Comparison of ENCODE assay signal across 10 cellular contexts in the genomic region with DNA sequence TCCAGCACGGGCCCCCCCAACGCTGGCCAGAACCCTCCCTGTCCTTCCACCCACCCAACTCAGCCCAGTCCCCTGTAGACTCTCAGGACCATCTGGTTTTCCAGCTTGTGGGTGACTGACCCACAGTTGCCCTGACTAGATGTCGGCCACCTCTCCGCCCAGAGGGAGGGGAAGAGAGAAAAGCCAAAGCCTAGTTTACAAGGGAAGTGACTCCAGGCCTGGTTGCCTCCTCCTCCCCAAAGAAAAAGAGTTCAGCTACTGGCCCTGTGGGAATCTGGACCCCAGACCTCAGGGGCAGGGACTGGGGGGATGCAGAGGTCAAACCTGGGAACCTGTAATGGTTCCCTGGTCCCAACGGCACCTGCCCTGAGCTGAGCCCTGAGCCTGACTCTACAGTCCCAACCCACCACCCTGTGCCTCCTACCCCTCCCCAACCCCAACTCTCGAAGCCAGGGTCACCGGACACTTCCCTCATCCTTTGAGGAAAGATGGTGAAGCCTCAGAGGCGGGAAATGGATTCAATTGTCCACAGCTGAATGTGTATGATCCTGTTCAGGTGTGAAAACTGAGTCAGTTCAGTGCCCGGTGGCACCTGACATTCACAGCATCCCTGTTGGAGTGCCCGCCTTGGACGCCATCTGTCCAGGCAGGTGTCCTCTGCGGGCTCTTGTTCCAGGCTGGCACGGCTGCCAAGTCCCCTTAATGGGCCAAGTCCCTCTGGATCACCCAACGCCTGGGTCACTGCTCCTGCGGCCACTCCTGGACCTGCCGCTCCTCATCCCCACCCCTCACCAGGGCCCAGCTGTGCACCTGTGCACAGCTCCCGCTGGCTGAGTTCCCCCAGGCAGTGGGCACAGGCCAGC. TPM values are rescaled to one million over a fixed set of nuclear protein-coding genes. Genes with fewer than 3 reads are reported as not detected.
DNase-seq lines count a peak whose midpoint lies in the region; ATAC-seq and TF ChIP-seq lines count a peak whose summit lies in the region.
"Had no signal": no experiment of that assay in that cellular context is flagged by ENCODE, and none has a peak within 500 bp of the region (broad histone marks: within the 10 kb centered on the region; RNA-seq: fewer than 3 reads in every experiment).

No MANE protein-coding gene starts in this region.

- DNase-seq in HFFc6 (no peak), heart right ventricle (no peak), smooth muscle cell (lab: John Stamatoyannopoulos, UW; ENCODE audit: unreplicated experiment) (no peak), endothelial cell (ENCODE audit: low spot score) (no peak), NCI-H2107 (lab: John Stamatoyannopoulos, UW) (no peak), putamen (ENCODE audit: low spot score) (no peak)
- no peak for DNase-seq in central memory CD4-positive, alpha-beta T cell
- DNase-seq: activated CD8-positive, alpha-beta memory T cell treated with anti-CD3 and anti-CD28 coated beads, Interleukin-2, amount 50 U/mL, for 4 hours had no signal

- no peaks in the 10 kb centered on the region for H3F3A ChIP-seq in smooth muscle cell (ENCODE audit: low read depth)

- H3K9me3 Mint-ChIP-seq in HFFc6, result no peaks in the 10 kb centered on the region
- H3K9me3 Mint-ChIP-seq in endothelial cell (ENCODE audit: unreplicated experiment), result no peaks in the 10 kb centered on the region

- TF ChIP-seq CTCF in HFFc6 (IDR thresholded peaks at IDR 0.05) (no peak), heart right ventricle (IDR thresholded peaks at IDR 0.05) (no peak), smooth muscle cell (IDR thresholded peaks at IDR 0.05; ENCODE audit: borderline replicate concordance, insufficient read depth, poor library complexity, severe bottlenecking) (no peak), endothelial cell (IDR thresholded peaks at IDR 0.05; ENCODE audit: unreplicated experiment) (no peak)

- H3K4me3 Mint-ChIP-seq in HFFc6 (peak overlapping the region; percentile 42; the same call in 1 of the 2 replicates), endothelial cell (ENCODE audit: unreplicated experiment) (no peak overlapping the region)
- H3K4me3 Mint-ChIP-seq: memory B cell had no signal

- H3K9me3 ChIP-seq in heart right ventricle (no peaks in the 10 kb centered on the region), smooth muscle cell (replicated peaks; ENCODE audit: low read depth) (no peaks in the 10 kb centered on the region)

- H3K27me3 Mint-ChIP-seq in HFFc6 (ENCODE audit: insufficient read depth) (no peaks in the 10 kb centered on the region; the same call in 1 of the 2 replicates), endothelial cell (ENCODE audit: unreplicated experiment) (peaks cover 10% of the 10 kb centered on the region)

- H3K36me3 ChIP-seq in heart right ventricle, result no peaks in the 10 kb centered on the region
- H3K36me3 ChIP-seq in smooth muscle cell (ENCODE audit: low read depth), result no peaks in the 10 kb centered on the region

- peaks cover 46% of the 10 kb centered on the region for H3K4me1 Mint-ChIP-seq in HFFc6 (ENCODE audit: low read depth)
- peaks cover 6% of the 10 kb centered on the region for H3K4me1 Mint-ChIP-seq in endothelial cell (ENCODE audit: unreplicated experiment)

- no peaks in the 10 kb centered on the region for H3K79me2 ChIP-seq in smooth muscle cell (ENCODE audit: low read depth)

- no peaks in the 10 kb centered on the region for H3K36me3 Mint-ChIP-seq in HFFc6 (ENCODE audit: low read depth)
- peaks cover 10% of the 10 kb centered on the region for H3K36me3 Mint-ChIP-seq in endothelial cell (ENCODE audit: low read depth, unreplicated experiment)
- H3K36me3 Mint-ChIP-seq: memory B cell had no signal

- intact Hi-C loops in heart right ventricle (cut with DNase I), result loop anchor here in 7 of 10 donors (5.0 to 10.0 kb wide), 6 partner anchors 44 to 317 kb away; no protein-coding TSS in a partner anchor

- ATAC-seq in SK-N-SH treated with all-trans-retinoic acid at 6 μM for 48 hours (peak; percentile 67), heart right ventricle (peak in 7 of 8 donors; percentile 30 to 61 (median 41))

- H4K20me1 ChIP-seq in smooth muscle cell (ENCODE audit: low read depth), result no peaks in the 10 kb centered on the region

- peak overlapping the region; percentile 26 for H3K4me2 ChIP-seq in smooth muscle cell

- no peak overlapping the region for H3K9ac ChIP-seq in smooth muscle cell (ENCODE audit: low read depth)

- no peaks in the 10 kb centered on the region for H3K27me3 ChIP-seq in heart right ventricle
- no peaks in the 10 kb centered on the region for H3K27me3 ChIP-seq in smooth muscle cell (ENCODE audit: low read depth)

- peak overlapping the region; percentile 65 to 98 (median 89) for H3K27ac ChIP-seq in heart right ventricle
- H3K27ac ChIP-seq in smooth muscle cell (ENCODE audit: low read depth), result no peak overlapping the region

- H3K4me1 ChIP-seq in heart right ventricle (peaks cover 46 to 88% (median 85%) of the 10 kb centered on the region in 9 donors), smooth muscle cell (ENCODE audit: low read depth) (no peaks in the 10 kb centered on the region)

- H3K27ac Mint-ChIP-seq in HFFc6, result peak overlapping the region; percentile 95
- H3K27ac Mint-ChIP-seq in endothelial cell (ENCODE audit: unreplicated experiment), result no peak overlapping the region
- H3K27ac Mint-ChIP-seq: memory B cell had no signal

- peak overlapping the region in 2 of 10 donors; percentile 15 to 17 for H3K4me3 ChIP-seq in heart right ventricle
- no peak overlapping the region for H3K4me3 ChIP-seq in smooth muscle cell

- H2AFZ ChIP-seq in smooth muscle cell (ENCODE audit: low read depth), result peak overlapping the region; percentile 43

- WGBS in heart right ventricle, 2 donors, result 53 to 60% methylated on average over 17 of the region's 17 CpGs
- 76% methylated on average over 14 of the region's 17 CpGs for WGBS in smooth muscle cell (ENCODE audit: low lambda C conversion rate)

TF ChIP-seq in SK-N-SH treated with all-trans-retinoic acid at 6 μM for 48 hours, 23 proteins besides CTCF, POLR2A, EP300 and RAD21 (continues in another document):
- no peak for TF ChIP-seq ESRRG (CRISPR knock-in tag; IDR thresholded peaks at IDR 0.05)
- TF ChIP-seq SNAI2 (CRISPR knock-in tag; IDR thresholded peaks at IDR 0.05), result no peak
- TF ChIP-seq, protein P1, sequence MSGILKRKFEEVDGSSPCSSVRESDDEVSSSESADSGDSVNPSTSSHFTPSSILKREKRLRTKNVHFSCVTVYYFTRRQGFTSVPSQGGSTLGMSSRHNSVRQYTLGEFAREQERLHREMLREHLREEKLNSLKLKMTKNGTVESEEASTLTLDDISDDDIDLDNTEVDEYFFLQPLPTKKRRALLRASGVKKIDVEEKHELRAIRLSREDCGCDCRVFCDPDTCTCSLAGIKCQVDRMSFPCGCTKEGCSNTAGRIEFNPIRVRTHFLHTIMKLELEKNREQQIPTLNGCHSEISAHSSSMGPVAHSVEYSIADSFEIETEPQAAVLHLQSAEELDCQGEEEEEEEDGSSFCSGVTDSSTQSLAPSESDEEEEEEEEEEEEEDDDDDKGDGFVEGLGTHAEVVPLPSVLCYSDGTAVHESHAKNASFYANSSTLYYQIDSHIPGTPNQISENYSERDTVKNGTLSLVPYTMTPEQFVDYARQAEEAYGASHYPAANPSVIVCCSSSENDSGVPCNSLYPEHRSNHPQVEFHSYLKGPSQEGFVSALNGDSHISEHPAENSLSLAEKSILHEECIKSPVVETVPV (CRISPR knock-in tag; IDR thresholded peaks at IDR 0.05), result no peak
- no peak for TF ChIP-seq ZNF8 (CRISPR knock-in tag; IDR thresholded peaks at IDR 0.05)
- no peak for TF ChIP-seq TSHZ2 (CRISPR knock-in tag; IDR thresholded peaks at IDR 0.05)
- no peak for TF ChIP-seq TOX (CRISPR knock-in tag; IDR thresholded peaks at IDR 0.05; ENCODE audit: borderline replicate concordance)
- TF ChIP-seq ISL1 (CRISPR knock-in tag; IDR thresholded peaks at IDR 0.05), result no peak
- TF ChIP-seq, protein P2, sequence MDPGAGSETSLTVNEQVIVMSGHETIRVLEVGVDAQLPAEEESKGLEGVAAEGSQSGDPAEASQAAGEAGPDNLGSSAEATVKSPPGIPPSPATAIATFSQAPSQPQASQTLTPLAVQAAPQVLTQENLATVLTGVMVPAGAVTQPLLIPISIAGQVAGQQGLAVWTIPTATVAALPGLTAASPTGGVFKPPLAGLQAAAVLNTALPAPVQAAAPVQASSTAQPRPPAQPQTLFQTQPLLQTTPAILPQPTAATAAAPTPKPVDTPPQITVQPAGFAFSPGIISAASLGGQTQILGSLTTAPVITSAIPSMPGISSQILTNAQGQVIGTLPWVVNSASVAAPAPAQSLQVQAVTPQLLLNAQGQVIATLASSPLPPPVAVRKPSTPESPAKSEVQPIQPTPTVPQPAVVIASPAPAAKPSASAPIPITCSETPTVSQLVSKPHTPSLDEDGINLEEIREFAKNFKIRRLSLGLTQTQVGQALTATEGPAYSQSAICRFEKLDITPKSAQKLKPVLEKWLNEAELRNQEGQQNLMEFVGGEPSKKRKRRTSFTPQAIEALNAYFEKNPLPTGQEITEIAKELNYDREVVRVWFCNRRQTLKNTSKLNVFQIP (CRISPR knock-in tag; IDR thresholded peaks at IDR 0.05; ENCODE audit: borderline replicate concordance, low read depth), result no peak

RNA-seq across cellular contexts. Expression of gene WNT7B, which starts 21.0 kb away (rescaled TPM):
- under 1 TPM in 5 of 6 experiments, not detected in 1; 0.07 to 0.14 (median 0.09) TPM for total RNA-seq in HFFc6 (2021; fragmentation: NEBNext Ultra II Directional; extraction: Animal tissue kit (Norgen Biotek cat#: 25700))
- total RNA-seq in heart right ventricle, result not detected
- polyA plus RNA-seq in heart right ventricle, result not detected
- total RNA-seq in smooth muscle cell, result 0.45 and 1.6 TPM in 2 replicates
- 0.69 and 3.2 TPM in 2 replicates for polyA plus RNA-seq in smooth muscle cell
- total RNA-seq in endothelial cell (ENCODE audit: unreplicated experiment), result not detected
